2 cellular contexts compared by ENCODE assay signal in the genomic region with DNA sequence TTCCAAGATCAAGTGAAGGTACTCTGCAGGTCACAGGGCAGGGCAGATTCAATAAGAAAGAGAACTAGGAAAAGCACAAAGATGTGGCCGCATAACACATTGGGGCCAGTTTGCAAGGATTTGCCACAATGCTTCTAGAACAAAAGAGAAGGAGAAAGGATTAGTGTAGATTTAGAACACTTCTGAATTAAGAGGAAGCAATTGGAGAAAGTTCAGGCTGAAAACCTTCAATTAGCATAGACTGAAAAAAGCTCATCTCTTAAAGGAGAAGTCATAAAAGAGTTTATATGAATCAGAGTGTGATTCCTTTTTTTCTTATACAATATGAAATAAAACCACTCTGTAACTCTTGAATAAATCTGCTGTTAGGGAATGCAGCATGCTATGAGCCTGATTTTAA.
TF ChIP-seq lines count a peak whose summit lies in the region.

No MANE protein-coding gene starts in this region.

TF ChIP-seq in GM23338, 12 proteins besides CTCF, POLR2A, EP300 and RAD21:
- TF ChIP-seq ZNF331 (CRISPR knock-in tag; IDR thresholded peaks at IDR 0.05; ENCODE audit: low read depth) (no peak), ZNF114 (CRISPR knock-in tag; IDR thresholded peaks at IDR 0.05) (no peak), STAT1 (IDR thresholded peaks at IDR 0.05; ENCODE audit: unreplicated experiment) (no peak)
- TF ChIP-seq, protein P1, sequence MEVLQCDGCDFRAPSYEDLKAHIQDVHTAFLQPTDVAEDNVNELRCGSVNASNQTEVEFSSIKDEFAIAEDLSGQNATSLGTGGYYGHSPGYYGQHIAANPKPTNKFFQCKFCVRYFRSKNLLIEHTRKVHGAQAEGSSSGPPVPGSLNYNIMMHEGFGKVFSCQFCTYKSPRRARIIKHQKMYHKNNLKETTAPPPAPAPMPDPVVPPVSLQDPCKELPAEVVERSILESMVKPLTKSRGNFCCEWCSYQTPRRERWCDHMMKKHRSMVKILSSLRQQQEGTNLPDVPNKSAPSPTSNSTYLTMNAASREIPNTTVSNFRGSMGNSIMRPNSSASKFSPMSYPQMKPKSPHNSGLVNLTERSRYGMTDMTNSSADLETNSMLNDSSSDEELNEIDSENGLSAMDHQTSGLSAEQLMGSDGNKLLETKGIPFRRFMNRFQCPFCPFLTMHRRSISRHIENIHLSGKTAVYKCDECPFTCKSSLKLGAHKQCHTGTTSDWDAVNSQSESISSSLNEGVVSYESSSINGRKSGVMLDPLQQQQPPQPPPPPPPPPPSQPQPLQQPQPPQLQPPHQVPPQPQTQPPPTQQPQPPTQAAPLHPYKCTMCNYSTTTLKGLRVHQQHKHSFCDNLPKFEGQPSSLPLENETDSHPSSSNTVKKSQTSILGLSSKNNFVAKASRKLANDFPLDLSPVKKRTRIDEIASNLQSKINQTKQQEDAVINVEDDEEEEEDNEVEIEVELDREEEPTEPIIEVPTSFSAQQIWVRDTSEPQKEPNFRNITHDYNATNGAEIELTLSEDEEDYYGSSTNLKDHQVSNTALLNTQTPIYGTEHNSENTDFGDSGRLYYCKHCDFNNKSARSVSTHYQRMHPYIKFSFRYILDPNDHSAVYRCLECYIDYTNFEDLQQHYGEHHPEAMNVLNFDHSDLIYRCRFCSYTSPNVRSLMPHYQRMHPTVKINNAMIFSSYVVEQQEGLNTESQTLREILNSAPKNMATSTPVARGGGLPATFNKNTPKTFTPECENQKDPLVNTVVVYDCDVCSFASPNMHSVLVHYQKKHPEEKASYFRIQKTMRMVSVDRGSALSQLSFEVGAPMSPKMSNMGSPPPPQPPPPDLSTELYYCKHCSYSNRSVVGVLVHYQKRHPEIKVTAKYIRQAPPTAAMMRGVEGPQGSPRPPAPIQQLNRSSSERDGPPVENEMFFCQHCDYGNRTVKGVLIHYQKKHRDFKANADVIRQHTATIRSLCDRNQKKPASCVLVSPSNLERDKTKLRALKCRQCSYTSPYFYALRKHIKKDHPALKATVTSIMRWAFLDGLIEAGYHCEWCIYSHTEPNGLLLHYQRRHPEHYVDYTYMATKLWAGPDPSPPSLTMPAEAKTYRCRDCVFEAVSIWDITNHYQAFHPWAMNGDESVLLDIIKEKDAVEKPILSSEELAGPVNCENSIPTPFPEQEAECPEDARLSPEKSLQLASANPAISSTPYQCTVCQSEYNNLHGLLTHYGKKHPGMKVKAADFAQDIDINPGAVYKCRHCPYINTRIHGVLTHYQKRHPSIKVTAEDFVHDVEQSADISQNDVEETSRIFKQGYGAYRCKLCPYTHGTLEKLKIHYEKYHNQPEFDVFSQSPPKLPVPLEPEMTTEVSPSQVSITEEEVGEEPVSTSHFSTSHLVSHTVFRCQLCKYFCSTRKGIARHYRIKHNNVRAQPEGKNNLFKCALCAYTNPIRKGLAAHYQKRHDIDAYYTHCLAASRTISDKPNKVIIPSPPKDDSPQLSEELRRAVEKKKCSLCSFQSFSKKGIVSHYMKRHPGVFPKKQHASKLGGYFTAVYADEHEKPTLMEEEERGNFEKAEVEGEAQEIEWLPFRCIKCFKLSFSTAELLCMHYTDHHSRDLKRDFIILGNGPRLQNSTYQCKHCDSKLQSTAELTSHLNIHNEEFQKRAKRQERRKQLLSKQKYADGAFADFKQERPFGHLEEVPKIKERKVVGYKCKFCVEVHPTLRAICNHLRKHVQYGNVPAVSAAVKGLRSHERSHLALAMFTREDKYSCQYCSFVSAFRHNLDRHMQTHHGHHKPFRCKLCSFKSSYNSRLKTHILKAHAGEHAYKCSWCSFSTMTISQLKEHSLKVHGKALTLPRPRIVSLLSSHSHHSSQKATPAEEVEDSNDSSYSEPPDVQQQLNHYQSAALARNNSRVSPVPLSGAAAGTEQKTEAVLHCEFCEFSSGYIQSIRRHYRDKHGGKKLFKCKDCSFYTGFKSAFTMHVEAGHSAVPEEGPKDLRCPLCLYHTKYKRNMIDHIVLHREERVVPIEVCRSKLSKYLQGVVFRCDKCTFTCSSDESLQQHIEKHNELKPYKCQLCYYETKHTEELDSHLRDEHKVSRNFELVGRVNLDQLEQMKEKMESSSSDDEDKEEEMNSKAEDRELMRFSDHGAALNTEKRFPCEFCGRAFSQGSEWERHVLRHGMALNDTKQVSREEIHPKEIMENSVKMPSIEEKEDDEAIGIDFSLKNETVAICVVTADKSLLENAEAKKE (CRISPR knock-in tag; IDR thresholded peaks at IDR 0.05): no peak

TF ChIP-seq in H1, 55 proteins besides CTCF, POLR2A, EP300 and RAD21 (continued from another document):
- TF ChIP-seq POU5F1 (IDR thresholded peaks at IDR 0.05; ENCODE audit: low read depth, low read length): no peak
- no peak for TF ChIP-seq RXRA (IDR thresholded peaks at IDR 0.05; ENCODE audit: insufficient read depth, low read depth, low read length)
- TF ChIP-seq NANOG (IDR thresholded peaks at IDR 0.05; ENCODE audit: insufficient read depth, low read depth, low read length, poor library complexity, severe bottlenecking): no peak
- TF ChIP-seq, protein P2, sequence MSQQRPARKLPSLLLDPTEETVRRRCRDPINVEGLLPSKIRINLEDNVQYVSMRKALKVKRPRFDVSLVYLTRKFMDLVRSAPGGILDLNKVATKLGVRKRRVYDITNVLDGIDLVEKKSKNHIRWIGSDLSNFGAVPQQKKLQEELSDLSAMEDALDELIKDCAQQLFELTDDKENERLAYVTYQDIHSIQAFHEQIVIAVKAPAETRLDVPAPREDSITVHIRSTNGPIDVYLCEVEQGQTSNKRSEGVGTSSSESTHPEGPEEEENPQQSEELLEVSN (IDR thresholded peaks at IDR 0.05): no peak
- TF ChIP-seq ATF3 (IDR thresholded peaks at IDR 0.05; ENCODE audit: insufficient read depth, low read depth, low read length): no peak
- no peak for TF ChIP-seq MAFK (IDR thresholded peaks at IDR 0.05; ENCODE audit: low read depth, low read length)
- TF ChIP-seq FOSL1 (IDR thresholded peaks at IDR 0.05; ENCODE audit: insufficient read depth, low read depth, low read length): no peak
- no peak for TF ChIP-seq CTBP2 (IDR thresholded peaks at IDR 0.05; ENCODE audit: borderline replicate concordance, insufficient read depth, insufficient read length, low read length)
- no peak for TF ChIP-seq SIX5 (IDR thresholded peaks at IDR 0.05; ENCODE audit: low read depth, low read length)
- no peak for TF ChIP-seq ATF2 (IDR thresholded peaks at IDR 0.05; ENCODE audit: low read length)
- TF ChIP-seq USF2 (IDR thresholded peaks at IDR 0.05; ENCODE audit: low read length): no peak
- TF ChIP-seq RFX5 (IDR thresholded peaks at IDR 0.05; ENCODE audit: borderline replicate concordance, low read depth, low read length): no peak
